1 cellular context compared by ENCODE assay signal in the genomic region with DNA sequence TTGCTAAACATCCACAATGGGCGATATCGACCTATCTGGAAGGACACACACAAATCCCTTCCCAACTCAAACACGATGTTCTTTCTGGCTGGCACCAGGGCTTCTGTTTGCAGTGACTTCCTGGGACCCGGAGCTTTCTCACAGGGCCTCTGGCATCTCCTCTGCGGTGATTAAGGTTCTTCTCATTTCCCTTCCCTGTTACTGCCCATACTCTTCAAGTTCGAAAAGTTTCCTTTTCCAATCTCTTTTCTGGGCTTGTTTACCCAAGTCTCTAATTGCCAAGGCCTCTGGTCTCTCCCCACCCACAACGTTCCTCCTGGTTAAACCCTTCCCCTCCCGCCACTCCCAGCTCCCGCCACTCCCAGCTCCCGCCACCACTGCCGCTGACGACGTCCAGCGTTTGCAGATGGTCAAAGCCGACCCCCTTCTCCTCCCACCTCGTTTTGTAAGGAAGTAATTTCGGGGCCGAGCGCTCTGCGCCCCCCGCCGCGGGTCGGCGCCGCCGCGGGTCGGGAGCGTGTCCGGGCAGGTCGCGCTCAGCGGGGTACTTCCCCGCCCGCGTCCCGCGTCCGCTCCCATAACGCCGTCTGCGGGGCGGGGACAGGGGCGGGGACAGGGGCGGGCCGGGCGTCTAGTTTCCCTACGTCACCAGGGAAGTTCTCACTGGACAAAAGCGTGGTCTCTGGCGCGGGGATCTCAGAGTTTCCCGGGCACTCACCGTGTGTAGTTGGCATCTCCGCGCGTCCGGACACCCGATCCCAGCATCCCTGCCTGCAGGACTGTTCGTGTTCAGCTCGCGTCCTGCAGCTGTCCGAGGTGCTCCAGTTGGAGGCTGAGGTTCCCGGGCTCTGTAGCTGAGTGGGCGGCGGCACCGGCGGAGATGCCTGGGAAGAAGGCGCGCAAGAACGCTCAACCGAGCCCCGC.
A peak's percentile ranks its signal among the peaks of the same experiment; 100 is the strongest.
TF ChIP-seq lines count a peak whose summit lies in the region.

A gene (plus strand): TSS at position 699 of the 924 bp plus-strand sequence. CDS start 182 bp downstream, at position 881.

TF ChIP-seq in HEK293, 187 proteins besides CTCF, POLR2A, EP300 and RAD21 (continued from another document and continues in another):
- TF ChIP-seq, protein P1, sequence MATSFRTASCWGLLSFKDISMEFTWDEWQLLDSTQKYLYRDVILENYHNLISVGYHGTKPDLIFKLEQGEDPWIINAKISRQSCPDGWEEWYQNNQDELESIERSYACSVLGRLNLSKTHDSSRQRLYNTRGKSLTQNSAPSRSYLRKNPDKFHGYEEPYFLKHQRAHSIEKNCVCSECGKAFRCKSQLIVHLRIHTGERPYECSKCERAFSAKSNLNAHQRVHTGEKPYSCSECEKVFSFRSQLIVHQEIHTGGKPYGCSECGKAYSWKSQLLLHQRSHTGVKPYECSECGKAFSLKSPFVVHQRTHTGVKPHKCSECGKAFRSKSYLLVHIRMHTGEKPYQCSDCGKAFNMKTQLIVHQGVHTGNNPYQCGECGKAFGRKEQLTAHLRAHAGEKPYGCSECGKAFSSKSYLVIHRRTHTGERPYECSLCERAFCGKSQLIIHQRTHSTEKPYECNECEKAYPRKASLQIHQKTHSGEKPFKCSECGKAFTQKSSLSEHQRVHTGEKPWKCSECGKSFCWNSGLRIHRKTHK (tag by site-specific recombination; IDR thresholded peaks at IDR 0.05): no peak
- no peak for TF ChIP-seq ZNF549 (tag by site-specific recombination; IDR thresholded peaks at IDR 0.05)
- no peak for TF ChIP-seq ZNF112 (tag by site-specific recombination; IDR thresholded peaks at IDR 0.05)
- TF ChIP-seq ZNF558 (tag by site-specific recombination; IDR thresholded peaks at IDR 0.05): no peak
- TF ChIP-seq SCRT1 (tag by site-specific recombination; IDR thresholded peaks at IDR 0.05; ENCODE audit: borderline replicate concordance): no peak
- TF ChIP-seq, protein P2, sequence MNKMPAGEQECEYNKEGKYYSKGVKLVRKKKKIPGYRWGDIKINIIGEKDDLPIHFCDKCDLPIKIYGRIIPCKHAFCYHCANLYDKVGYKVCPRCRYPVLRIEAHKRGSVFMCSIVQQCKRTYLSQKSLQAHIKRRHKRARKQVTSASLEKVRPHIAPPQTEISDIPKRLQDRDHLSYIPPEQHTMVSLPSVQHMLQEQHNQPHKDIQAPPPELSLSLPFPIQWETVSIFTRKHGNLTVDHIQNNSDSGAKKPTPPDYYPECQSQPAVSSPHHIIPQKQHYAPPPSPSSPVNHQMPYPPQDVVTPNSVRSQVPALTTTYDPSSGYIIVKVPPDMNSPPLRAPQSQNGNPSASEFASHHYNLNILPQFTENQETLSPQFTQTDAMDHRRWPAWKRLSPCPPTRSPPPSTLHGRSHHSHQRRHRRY (tag by site-specific recombination; IDR thresholded peaks at IDR 0.05): no peak
- TF ChIP-seq ZNF169 (tag by site-specific recombination; IDR thresholded peaks at IDR 0.05): no peak
- peak; percentile 62 for TF ChIP-seq ZIC2 (tag by site-specific recombination; IDR thresholded peaks at IDR 0.05)
- no peak for TF ChIP-seq ZNF747 (tag by site-specific recombination; IDR thresholded peaks at IDR 0.05)
- no peak; the same call in 1 of the 2 replicates for TF ChIP-seq TRIM28 (IDR thresholded peaks at IDR 0.05; ENCODE audit: borderline replicate concordance, low read length)
- no peak for TF ChIP-seq YY1 (tag by site-specific recombination; IDR thresholded peaks at IDR 0.05)
- no peak for TF ChIP-seq OVOL3 (tag by site-specific recombination; IDR thresholded peaks at IDR 0.05)
- TF ChIP-seq, protein P3, sequence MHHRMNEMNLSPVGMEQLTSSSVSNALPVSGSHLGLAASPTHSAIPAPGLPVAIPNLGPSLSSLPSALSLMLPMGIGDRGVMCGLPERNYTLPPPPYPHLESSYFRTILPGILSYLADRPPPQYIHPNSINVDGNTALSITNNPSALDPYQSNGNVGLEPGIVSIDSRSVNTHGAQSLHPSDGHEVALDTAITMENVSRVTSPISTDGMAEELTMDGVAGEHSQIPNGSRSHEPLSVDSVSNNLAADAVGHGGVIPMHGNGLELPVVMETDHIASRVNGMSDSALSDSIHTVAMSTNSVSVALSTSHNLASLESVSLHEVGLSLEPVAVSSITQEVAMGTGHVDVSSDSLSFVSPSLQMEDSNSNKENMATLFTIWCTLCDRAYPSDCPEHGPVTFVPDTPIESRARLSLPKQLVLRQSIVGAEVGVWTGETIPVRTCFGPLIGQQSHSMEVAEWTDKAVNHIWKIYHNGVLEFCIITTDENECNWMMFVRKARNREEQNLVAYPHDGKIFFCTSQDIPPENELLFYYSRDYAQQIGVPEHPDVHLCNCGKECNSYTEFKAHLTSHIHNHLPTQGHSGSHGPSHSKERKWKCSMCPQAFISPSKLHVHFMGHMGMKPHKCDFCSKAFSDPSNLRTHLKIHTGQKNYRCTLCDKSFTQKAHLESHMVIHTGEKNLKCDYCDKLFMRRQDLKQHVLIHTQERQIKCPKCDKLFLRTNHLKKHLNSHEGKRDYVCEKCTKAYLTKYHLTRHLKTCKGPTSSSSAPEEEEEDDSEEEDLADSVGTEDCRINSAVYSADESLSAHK (tag by site-specific recombination; IDR thresholded peaks at IDR 0.05): peak; percentile 83
- TF ChIP-seq EGR2 (tag by site-specific recombination; IDR thresholded peaks at IDR 0.05; ENCODE audit: low read depth): peak; percentile 64; the same call in 1 of the 2 replicates
- TF ChIP-seq ZBTB7A (tag by site-specific recombination; IDR thresholded peaks at IDR 0.05; ENCODE audit: low read depth): no peak
- TF ChIP-seq ZNF423 (tag by site-specific recombination; IDR thresholded peaks at IDR 0.05): no peak
- TF ChIP-seq ZNF2 (tag by site-specific recombination; IDR thresholded peaks at IDR 0.05): no peak
- TF ChIP-seq ZNF830 (tag by site-specific recombination; IDR thresholded peaks at IDR 0.05; ENCODE audit: low read depth): no peak
- no peak for TF ChIP-seq ZNF544 (tag by site-specific recombination; IDR thresholded peaks at IDR 0.05)
- TF ChIP-seq ZNF791 (tag by site-specific recombination; IDR thresholded peaks at IDR 0.05): no peak
- TF ChIP-seq ZBTB17 (tag by site-specific recombination; IDR thresholded peaks at IDR 0.05): peak; percentile 66
- peak; percentile 44 for TF ChIP-seq ZNF335 (tag by site-specific recombination; conservative IDR thresholded peaks at IDR 0.05)
- peak; percentile 88 for TF ChIP-seq BCL11B (tag by site-specific recombination; IDR thresholded peaks at IDR 0.05; ENCODE audit: low read depth)
- no peak for TF ChIP-seq ZNF354C (tag by site-specific recombination; IDR thresholded peaks at IDR 0.05; ENCODE audit: borderline replicate concordance, low read depth)
- no peak for TF ChIP-seq TCF7L2 (IDR thresholded peaks at IDR 0.05; ENCODE audit: borderline replicate concordance, low read depth, low read length)
- peak; percentile 85 for TF ChIP-seq ZNF843 (tag by site-specific recombination; IDR thresholded peaks at IDR 0.05)
- TF ChIP-seq, protein P4, sequence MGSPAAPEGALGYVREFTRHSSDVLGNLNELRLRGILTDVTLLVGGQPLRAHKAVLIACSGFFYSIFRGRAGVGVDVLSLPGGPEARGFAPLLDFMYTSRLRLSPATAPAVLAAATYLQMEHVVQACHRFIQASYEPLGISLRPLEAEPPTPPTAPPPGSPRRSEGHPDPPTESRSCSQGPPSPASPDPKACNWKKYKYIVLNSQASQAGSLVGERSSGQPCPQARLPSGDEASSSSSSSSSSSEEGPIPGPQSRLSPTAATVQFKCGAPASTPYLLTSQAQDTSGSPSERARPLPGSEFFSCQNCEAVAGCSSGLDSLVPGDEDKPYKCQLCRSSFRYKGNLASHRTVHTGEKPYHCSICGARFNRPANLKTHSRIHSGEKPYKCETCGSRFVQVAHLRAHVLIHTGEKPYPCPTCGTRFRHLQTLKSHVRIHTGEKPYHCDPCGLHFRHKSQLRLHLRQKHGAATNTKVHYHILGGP (tag by site-specific recombination; IDR thresholded peaks at IDR 0.05): no peak
- no peak for TF ChIP-seq ZNF624 (tag by site-specific recombination; IDR thresholded peaks at IDR 0.05)
- TF ChIP-seq, protein P5, sequence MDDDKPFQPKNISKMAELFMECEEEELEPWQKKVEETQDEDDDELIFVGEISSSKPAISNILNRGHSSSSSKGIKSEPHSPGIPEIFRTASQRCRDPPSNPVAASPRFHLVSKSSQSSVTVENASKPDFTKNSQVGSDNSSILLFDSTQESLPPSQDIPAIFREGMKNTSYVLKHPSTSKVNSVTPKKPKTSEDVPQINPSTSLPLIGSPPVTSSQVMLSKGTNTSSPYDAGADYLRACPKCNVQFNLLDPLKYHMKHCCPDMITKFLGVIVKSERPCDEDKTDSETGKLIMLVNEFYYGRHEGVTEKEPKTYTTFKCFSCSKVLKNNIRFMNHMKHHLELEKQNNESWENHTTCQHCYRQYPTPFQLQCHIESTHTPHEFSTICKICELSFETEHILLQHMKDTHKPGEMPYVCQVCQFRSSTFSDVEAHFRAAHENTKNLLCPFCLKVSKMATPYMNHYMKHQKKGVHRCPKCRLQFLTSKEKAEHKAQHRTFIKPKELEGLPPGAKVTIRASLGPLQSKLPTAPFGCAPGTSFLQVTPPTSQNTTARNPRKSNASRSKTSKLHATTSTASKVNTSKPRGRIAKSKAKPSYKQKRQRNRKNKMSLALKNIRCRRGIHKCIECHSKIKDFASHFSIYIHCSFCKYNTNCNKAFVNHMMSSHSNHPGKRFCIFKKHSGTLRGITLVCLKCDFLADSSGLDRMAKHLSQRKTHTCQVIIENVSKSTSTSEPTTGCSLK (tag by site-specific recombination; IDR thresholded peaks at IDR 0.05): no peak
- TF ChIP-seq ZFP3 (tag by site-specific recombination; IDR thresholded peaks at IDR 0.05; ENCODE audit: low read depth): no peak; the same call in 1 of the 2 replicates
- no peak for TF ChIP-seq ZNF664 (tag by site-specific recombination; IDR thresholded peaks at IDR 0.05)
- TF ChIP-seq MZF1 (tag by site-specific recombination; IDR thresholded peaks at IDR 0.05; ENCODE audit: borderline replicate concordance): no peak; the same call in 1 of the 2 replicates
- TF ChIP-seq, protein P6, sequence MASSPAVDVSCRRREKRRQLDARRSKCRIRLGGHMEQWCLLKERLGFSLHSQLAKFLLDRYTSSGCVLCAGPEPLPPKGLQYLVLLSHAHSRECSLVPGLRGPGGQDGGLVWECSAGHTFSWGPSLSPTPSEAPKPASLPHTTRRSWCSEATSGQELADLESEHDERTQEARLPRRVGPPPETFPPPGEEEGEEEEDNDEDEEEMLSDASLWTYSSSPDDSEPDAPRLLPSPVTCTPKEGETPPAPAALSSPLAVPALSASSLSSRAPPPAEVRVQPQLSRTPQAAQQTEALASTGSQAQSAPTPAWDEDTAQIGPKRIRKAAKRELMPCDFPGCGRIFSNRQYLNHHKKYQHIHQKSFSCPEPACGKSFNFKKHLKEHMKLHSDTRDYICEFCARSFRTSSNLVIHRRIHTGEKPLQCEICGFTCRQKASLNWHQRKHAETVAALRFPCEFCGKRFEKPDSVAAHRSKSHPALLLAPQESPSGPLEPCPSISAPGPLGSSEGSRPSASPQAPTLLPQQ (tag by site-specific recombination; IDR thresholded peaks at IDR 0.05): peak; percentile 74
- TF ChIP-seq, protein P7, sequence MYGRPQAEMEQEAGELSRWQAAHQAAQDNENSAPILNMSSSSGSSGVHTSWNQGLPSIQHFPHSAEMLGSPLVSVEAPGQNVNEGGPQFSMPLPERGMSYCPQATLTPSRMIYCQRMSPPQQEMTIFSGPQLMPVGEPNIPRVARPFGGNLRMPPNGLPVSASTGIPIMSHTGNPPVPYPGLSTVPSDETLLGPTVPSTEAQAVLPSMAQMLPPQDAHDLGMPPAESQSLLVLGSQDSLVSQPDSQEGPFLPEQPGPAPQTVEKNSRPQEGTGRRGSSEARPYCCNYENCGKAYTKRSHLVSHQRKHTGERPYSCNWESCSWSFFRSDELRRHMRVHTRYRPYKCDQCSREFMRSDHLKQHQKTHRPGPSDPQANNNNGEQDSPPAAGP (tag by site-specific recombination; IDR thresholded peaks at IDR 0.05): no peak; the same call in 1 of the 2 replicates
- TF ChIP-seq KLF16 (tag by site-specific recombination; IDR thresholded peaks at IDR 0.05): peak; percentile 70
- TF ChIP-seq ZNF416 (tag by site-specific recombination; IDR thresholded peaks at IDR 0.05): no peak
- TF ChIP-seq ZNF701 (tag by site-specific recombination; IDR thresholded peaks at IDR 0.05): no peak
- TF ChIP-seq ZNF501 (tag by site-specific recombination; IDR thresholded peaks at IDR 0.05): peak; percentile 69
- no peak for TF ChIP-seq ZNF23 (tag by site-specific recombination; IDR thresholded peaks at IDR 0.05; ENCODE audit: borderline replicate concordance)
- TF ChIP-seq SALL2 (tag by site-specific recombination; IDR thresholded peaks at IDR 0.05; ENCODE audit: borderline replicate concordance): no peak
- TF ChIP-seq ZNF174 (tag by site-specific recombination; IDR thresholded peaks at IDR 0.05): no peak
- TF ChIP-seq, protein P8, sequence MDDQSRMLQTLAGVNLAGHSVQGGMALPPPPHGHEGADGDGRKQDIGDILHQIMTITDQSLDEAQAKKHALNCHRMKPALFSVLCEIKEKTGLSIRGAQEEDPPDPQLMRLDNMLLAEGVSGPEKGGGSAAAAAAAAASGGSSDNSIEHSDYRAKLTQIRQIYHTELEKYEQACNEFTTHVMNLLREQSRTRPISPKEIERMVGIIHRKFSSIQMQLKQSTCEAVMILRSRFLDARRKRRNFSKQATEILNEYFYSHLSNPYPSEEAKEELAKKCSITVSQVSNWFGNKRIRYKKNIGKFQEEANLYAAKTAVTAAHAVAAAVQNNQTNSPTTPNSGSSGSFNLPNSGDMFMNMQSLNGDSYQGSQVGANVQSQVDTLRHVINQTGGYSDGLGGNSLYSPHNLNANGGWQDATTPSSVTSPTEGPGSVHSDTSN (CRISPR knock-in tag; IDR thresholded peaks at IDR 0.05): peak; percentile 49; the same call in 1 of the 2 replicates
- TF ChIP-seq ZNF585B (tag by site-specific recombination; IDR thresholded peaks at IDR 0.05): no peak
- TF ChIP-seq, protein P9, sequence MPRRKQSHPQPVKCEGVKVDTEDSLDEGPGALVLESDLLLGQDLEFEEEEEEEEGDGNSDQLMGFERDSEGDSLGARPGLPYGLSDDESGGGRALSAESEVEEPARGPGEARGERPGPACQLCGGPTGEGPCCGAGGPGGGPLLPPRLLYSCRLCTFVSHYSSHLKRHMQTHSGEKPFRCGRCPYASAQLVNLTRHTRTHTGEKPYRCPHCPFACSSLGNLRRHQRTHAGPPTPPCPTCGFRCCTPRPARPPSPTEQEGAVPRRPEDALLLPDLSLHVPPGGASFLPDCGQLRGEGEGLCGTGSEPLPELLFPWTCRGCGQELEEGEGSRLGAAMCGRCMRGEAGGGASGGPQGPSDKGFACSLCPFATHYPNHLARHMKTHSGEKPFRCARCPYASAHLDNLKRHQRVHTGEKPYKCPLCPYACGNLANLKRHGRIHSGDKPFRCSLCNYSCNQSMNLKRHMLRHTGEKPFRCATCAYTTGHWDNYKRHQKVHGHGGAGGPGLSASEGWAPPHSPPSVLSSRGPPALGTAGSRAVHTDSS (tag by site-specific recombination; IDR thresholded peaks at IDR 0.05): peak; percentile 6; the same call in 1 of the 2 replicates
- TF ChIP-seq ZNF341 (tag by site-specific recombination; IDR thresholded peaks at IDR 0.05; ENCODE audit: low read depth): peak; percentile 79
- TF ChIP-seq ZBTB1 (tag by site-specific recombination; IDR thresholded peaks at IDR 0.05): peak; percentile 44; the same call in 1 of the 2 replicates
- TF ChIP-seq ZSCAN30 (tag by site-specific recombination; IDR thresholded peaks at IDR 0.05): peak; percentile 80
- TF ChIP-seq, protein P10, sequence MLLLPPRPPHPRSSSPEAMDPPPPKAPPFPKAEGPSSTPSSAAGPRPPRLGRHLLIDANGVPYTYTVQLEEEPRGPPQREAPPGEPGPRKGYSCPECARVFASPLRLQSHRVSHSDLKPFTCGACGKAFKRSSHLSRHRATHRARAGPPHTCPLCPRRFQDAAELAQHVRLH (tag by site-specific recombination; IDR thresholded peaks at IDR 0.05): no peak
- no peak for TF ChIP-seq ZNF473 (tag by site-specific recombination; IDR thresholded peaks at IDR 0.05)
- TF ChIP-seq ZNF37A (tag by site-specific recombination; IDR thresholded peaks at IDR 0.05): no peak
